Comparison of ENCODE assay signal across 11 cellular contexts in the genomic region with DNA sequence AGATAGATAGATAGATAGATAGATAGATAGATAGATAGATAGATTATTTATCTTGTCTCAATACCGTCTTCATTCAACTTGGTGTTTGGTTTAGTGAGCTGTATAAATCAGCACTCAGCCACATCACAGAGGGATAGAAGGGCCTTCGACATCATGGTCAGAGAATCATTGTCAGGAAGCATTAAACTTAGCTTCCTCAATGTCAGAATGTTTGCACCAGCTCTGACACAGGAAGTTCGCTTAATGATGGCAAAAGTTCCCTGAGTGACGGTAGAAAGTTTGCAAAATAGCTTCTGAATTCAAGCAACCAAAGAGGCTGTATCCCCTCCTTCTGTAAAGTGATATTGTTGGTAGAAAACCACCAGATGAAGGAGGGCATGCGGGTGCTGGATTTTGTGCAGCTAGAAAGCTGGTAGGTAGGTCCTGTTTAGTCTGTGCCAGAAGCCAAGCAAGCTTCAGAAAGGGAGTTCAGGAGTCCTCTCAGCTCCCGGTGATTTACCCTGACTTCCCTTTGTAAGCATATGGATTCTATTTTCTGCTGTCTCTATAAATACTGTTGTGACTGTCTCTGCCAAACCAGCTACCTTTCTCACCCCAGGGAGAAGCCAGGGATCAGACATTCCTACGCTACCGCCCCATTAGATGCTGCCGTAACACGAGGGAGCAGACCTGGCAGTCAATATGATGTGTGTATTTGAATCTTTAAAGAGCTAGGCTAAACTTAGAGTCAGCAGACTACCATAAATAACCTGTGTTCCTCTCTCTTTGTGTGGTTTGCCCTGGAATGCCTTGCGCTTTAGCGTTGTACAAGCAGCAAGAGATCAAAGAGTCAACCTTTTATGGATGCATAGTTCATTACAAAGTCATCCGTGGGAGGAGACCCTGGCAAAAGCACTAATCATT.
DNase-seq lines count a peak whose midpoint lies in the region; ATAC-seq and TF ChIP-seq lines count a peak whose summit lies in the region.
"Had no signal": no experiment of that assay in that cellular context is flagged by ENCODE, and none has a peak within 500 bp of the region (broad histone marks: within the 10 kb centered on the region; RNA-seq: fewer than 3 reads in every experiment).

No MANE protein-coding gene starts in this region.

- no peaks in the 10 kb centered on the region for H3K9me3 ChIP-seq in mesodermal cell (ENCODE audit: control insufficient read depth, low read length)

- H3K4me1 ChIP-seq in mesodermal cell (ENCODE audit: control insufficient read depth, insufficient read depth, low read length, poor library complexity, severe bottlenecking), result peaks cover 23% of the 10 kb centered on the region

- H3K4me1 Mint-ChIP-seq in activated naive CD8-positive, alpha-beta T cell treated with anti-CD3 and anti-CD28 coated beads, Interleukin-2, amount 50 U/mL, for 24 hours, result no peaks in the 10 kb centered on the region

- H3K27me3 Mint-ChIP-seq in activated naive CD8-positive, alpha-beta T cell treated with anti-CD3 and anti-CD28 coated beads, Interleukin-2, amount 50 U/mL, for 24 hours, result peaks cover under 1% of the 10 kb centered on the region

- peak overlapping the region; percentile 84 for H3K27ac ChIP-seq in mesodermal cell (ENCODE audit: low read depth, low read length, severe bottlenecking)

- no peaks in the 10 kb centered on the region for H3K36me3 ChIP-seq in mesodermal cell (ENCODE audit: control insufficient read depth, insufficient read depth, low read length)

- CTCF ChIA-PET in AG04449 (lab: Yijun Ruan, JAX), result interaction anchor here (0.8 to 4.6 kb wide), 5 partner anchors 15 to 510 kb away, joined by 3 to 29 read pairs (median 4); no protein-coding TSS in a partner anchor

- no peaks in the 10 kb centered on the region for H3K36me3 Mint-ChIP-seq in activated naive CD8-positive, alpha-beta T cell treated with anti-CD3 and anti-CD28 coated beads, Interleukin-2, amount 50 U/mL, for 24 hours (ENCODE audit: low read depth)

- no peak overlapping the region for H3K4me3 ChIP-seq in AG04449 (ENCODE audit: low read depth, low read length)
- no peak overlapping the region for H3K4me3 ChIP-seq in choroid plexus epithelial cell (ENCODE audit: low read depth, low read length)
- H3K4me3 ChIP-seq in mesodermal cell (ENCODE audit: extremely low read depth, insufficient read depth, low read length, poor library complexity, severe bottlenecking), result no peak overlapping the region

- no peak for TF ChIP-seq CTCF in AG04449 (IDR thresholded peaks at IDR 0.05; ENCODE audit: insufficient read depth, low read length, missing control alignments)
- no peak for TF ChIP-seq CTCF in choroid plexus epithelial cell (conservative IDR thresholded peaks at IDR 0.05; ENCODE audit: low read depth, low read length)

- no peaks in the 10 kb centered on the region for H3K9me3 Mint-ChIP-seq in activated naive CD8-positive, alpha-beta T cell treated with anti-CD3 and anti-CD28 coated beads, Interleukin-2, amount 50 U/mL, for 24 hours

- POLR2A ChIA-PET in AG04449 (lab: Yijun Ruan, JAX), result no interaction called here

- H3K4me3 Mint-ChIP-seq in activated naive CD8-positive, alpha-beta T cell treated with anti-CD3 and anti-CD28 coated beads, Interleukin-2, amount 50 U/mL, for 24 hours, result no peak overlapping the region

- ATAC-seq in HG03108 (IDR thresholded peaks at IDR 0.05; ENCODE audit: unreplicated experiment) (no peak), HG02588 (IDR thresholded peaks at IDR 0.05; ENCODE audit: unreplicated experiment) (no peak)
- ATAC-seq in activated naive CD8-positive, alpha-beta T cell treated with anti-CD3 and anti-CD28 coated beads, Interleukin-2, amount 50 U/mL, for 24 hours, result no peak
- ATAC-seq: left lobe of liver had no signal

- no peak overlapping the region for H3K27ac Mint-ChIP-seq in activated naive CD8-positive, alpha-beta T cell treated with anti-CD3 and anti-CD28 coated beads, Interleukin-2, amount 50 U/mL, for 24 hours

- peak; percentile 1 for DNase-seq in AG04449 (ENCODE audit: low read depth, low spot score)
- DNase-seq in M059J (ENCODE audit: low read depth), result peak; percentile 28
- peak; percentile 57 for DNase-seq in choroid plexus epithelial cell (ENCODE audit: low read depth)
- no peak for DNase-seq in epidermal melanocyte (ENCODE audit: insufficient read length, low spot score)
- DNase-seq in activated naive CD8-positive, alpha-beta T cell treated with anti-CD3 and anti-CD28 coated beads, Interleukin-2, amount 50 U/mL, for 24 hours, result no peak
- DNase-seq: effector CD8-positive, alpha-beta T cell; H7 had no signal

- WGBS in mesodermal cell (ENCODE audit: insufficient coverage in 2 of 2), 2 experiments, result 57 to 73% methylated on average over 6 of the region's 13 CpGs

Comparison
In these comparisons a context has a peak if more than half of its experiments do, and no peak if none do; other contexts are left out.
1. DNase-seq: peak in AG04449 (single experiment), M059J (single experiment) and choroid plexus epithelial cell (single experiment); none in epidermal melanocyte (single experiment) and activated naive CD8-positive, alpha-beta T cell treated with anti-CD3 and anti-CD28 coated beads, Interleukin-2, amount 50 U/mL, for 24 hours (single experiment).